Comparison of ENCODE assay signal across 1 cellular context in genomic region chr1:37860346-37860666, GRCh38.
TF ChIP-seq lines count a peak whose summit lies in the region.

No MANE protein-coding gene starts in this region.

TF ChIP-seq in HCT116, 20 proteins besides CTCF, POLR2A, EP300 and RAD21 (continued from another document):
- TF ChIP-seq YY1 (IDR thresholded peaks at IDR 0.05; ENCODE audit: extremely low read depth, insufficient replicate concordance, low read depth, low read length) (no peak), TCF7L2 (IDR thresholded peaks at IDR 0.05; ENCODE audit: borderline replicate concordance, extremely low read depth, insufficient read depth, insufficient read length) (no peak), SP1 (IDR thresholded peaks at IDR 0.05; ENCODE audit: low read depth) (no peak), SIN3A (IDR thresholded peaks at IDR 0.05; ENCODE audit: low read depth) (no peak), POLR2AphosphoS5 (IDR thresholded peaks at IDR 0.05; ENCODE audit: low read depth, low read length) (no peak)
